Comparison of ENCODE assay signal across 1 cellular context in genomic region chr4:145880355-145880960, GRCh38.
TF ChIP-seq lines count a peak whose summit lies in the region.

No MANE protein-coding gene starts in this region.

TF ChIP-seq in IMR-90, 13 proteins besides CTCF, POLR2A, EP300 and RAD21 (continued from another document):
- no peak for TF ChIP-seq NFE2L2 (IDR thresholded peaks at IDR 0.05; ENCODE audit: low read depth, low read length)
- no peak for TF ChIP-seq MAZ (IDR thresholded peaks at IDR 0.05; ENCODE audit: borderline replicate concordance, low read depth, low read length)
- TF ChIP-seq, protein P1, sequence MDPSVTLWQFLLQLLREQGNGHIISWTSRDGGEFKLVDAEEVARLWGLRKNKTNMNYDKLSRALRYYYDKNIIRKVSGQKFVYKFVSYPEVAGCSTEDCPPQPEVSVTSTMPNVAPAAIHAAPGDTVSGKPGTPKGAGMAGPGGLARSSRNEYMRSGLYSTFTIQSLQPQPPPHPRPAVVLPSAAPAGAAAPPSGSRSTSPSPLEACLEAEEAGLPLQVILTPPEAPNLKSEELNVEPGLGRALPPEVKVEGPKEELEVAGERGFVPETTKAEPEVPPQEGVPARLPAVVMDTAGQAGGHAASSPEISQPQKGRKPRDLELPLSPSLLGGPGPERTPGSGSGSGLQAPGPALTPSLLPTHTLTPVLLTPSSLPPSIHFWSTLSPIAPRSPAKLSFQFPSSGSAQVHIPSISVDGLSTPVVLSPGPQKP (IDR thresholded peaks at IDR 0.05; ENCODE audit: borderline replicate concordance, low read depth, low read length), result no peak
- no peak for TF ChIP-seq CHD1 (IDR thresholded peaks at IDR 0.05; ENCODE audit: low read depth, low read length)
- TF ChIP-seq CEBPB (IDR thresholded peaks at IDR 0.05; ENCODE audit: low read depth, low read length), result no peak
- TF ChIP-seq, protein P2, sequence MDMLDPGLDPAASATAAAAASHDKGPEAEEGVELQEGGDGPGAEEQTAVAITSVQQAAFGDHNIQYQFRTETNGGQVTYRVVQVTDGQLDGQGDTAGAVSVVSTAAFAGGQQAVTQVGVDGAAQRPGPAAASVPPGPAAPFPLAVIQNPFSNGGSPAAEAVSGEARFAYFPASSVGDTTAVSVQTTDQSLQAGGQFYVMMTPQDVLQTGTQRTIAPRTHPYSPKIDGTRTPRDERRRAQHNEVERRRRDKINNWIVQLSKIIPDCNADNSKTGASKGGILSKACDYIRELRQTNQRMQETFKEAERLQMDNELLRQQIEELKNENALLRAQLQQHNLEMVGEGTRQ (IDR thresholded peaks at IDR 0.05; ENCODE audit: low read depth, low read length), result no peak
- TF ChIP-seq MXI1 (IDR thresholded peaks at IDR 0.05; ENCODE audit: borderline replicate concordance, low read depth, low read length), result no peak
- no peak for TF ChIP-seq RFX5 (IDR thresholded peaks at IDR 0.05; ENCODE audit: low read depth, low read length)
- no peak for TF ChIP-seq BHLHE40 (IDR thresholded peaks at IDR 0.05; ENCODE audit: low read depth, low read length)
- no peak for TF ChIP-seq FOS (IDR thresholded peaks at IDR 0.05; ENCODE audit: low read depth, low read length)
- no peak for TF ChIP-seq MAFK (IDR thresholded peaks at IDR 0.05; ENCODE audit: low read depth, low read length)
